In genomic region chr14:33851931-33852330, GRCh38 we compare ENCODE assay signal across 1 cellular context.
TF ChIP-seq lines count a peak whose summit lies in the region.

No MANE protein-coding gene starts in this region.

TF ChIP-seq in GM23338, 12 proteins besides CTCF, POLR2A, EP300 and RAD21 (continued from another document):
- TF ChIP-seq ZNF462 (CRISPR knock-in tag; IDR thresholded peaks at IDR 0.05) (no peak), ZNF331 (CRISPR knock-in tag; IDR thresholded peaks at IDR 0.05; ENCODE audit: low read depth) (no peak), EZH2phosphoT487 (IDR thresholded peaks at IDR 0.05; ENCODE audit: unreplicated experiment) (no peak), REST (IDR thresholded peaks at IDR 0.05; ENCODE audit: unreplicated experiment) (no peak)
